Comparison of ENCODE assay signal across 8 cellular contexts in the genomic region with DNA sequence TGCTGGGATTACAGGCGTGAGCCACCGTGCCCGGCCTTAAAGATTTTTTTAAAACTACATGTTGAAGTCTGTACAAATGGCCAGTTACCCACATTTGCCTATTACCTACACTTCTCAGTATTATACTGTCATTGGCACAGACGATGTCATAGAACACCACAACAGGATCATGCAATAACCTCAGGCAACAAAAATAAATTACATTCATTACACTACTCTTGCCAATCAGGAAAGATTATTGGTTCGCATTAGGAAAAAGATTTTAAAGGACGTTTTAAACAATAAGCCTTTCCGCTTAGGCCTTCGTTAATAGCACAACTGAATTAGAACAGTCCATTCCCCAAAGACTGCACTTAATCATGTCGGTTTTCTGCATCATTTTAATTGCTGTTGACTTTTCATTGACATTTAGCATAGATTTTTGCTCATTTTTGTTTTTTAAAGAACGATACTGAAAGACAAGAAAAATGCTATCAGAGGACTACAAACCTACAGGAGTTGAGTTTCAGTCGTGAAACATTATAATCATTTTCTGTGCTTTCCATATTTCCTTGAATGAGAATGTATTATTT. TPM values are rescaled to one million over a fixed set of nuclear protein-coding genes. Genes with fewer than 3 reads are reported as not detected.
A peak's percentile ranks its signal among the peaks of the same experiment; 100 is the strongest.
DNase-seq lines count a peak whose midpoint lies in the region; ATAC-seq, FAIRE-seq and TF ChIP-seq lines count a peak whose summit lies in the region.

No MANE protein-coding gene starts in this region.

- H3K4me3 ChIP-seq in breast epithelium: peak overlapping the region; percentile 85 to 93 (median 91)

- DNase-seq in CD4-positive, alpha-beta T cell: no peak
- peak; percentile 42 for DNase-seq in KG1 (lab: John Stamatoyannopoulos, UW)
- no peak for DNase-seq in breast epithelium (ENCODE audit: low spot score in 2 of 2)
- no peak for DNase-seq in natural killer cell treated with Interleukin-12 subunit alpha and Interleukin-12 subunit beta and Interleukin-15 and Interleukin-18, amount 100 ng/mL, for 72 hours (ENCODE audit: low spot score)
- DNase-seq in occipital lobe (lab: John Stamatoyannopoulos, UW): no peak
- DNase-seq in GM19239 (ENCODE audit: insufficient read length, low spot score): no peak
- no peak for DNase-seq in activated CD4-positive, alpha-beta T cell treated with anti-CD3 and anti-CD28 coated beads for 48 hours
- no peak for DNase-seq in cortex of kidney (lab: John Stamatoyannopoulos, UW)

- peak overlapping the region; percentile 99 for H3K27ac Mint-ChIP-seq in CD4-positive, alpha-beta T cell
- H3K27ac Mint-ChIP-seq in natural killer cell treated with Interleukin-12 subunit alpha and Interleukin-12 subunit beta and Interleukin-15 and Interleukin-18, amount 100 ng/mL, for 72 hours: peak overlapping the region; percentile 89 to 96

- intact Hi-C loops in CD4-positive, alpha-beta T cell (cut with DNase I, micrococcal nuclease): loop anchor here in 1 of 2 experiments (5.0 kb wide), 3 partner anchors 318 to 1948 kb away; a partner anchor contains a TSS
- intact Hi-C loops in breast epithelium (cut with DNase I; ENCODE audit: low total_unique reads): no loop called here

- H3K27me3 ChIP-seq in CD4-positive, alpha-beta T cell (ENCODE audit: control insufficient read depth, insufficient read depth, low read length): no peaks in the 10 kb centered on the region
- H3K27me3 ChIP-seq in breast epithelium: no peaks in the 10 kb centered on the region

- no peaks in the 10 kb centered on the region for H3K4me1 ChIP-seq in breast epithelium

- no peaks in the 10 kb centered on the region for H3K9me3 Mint-ChIP-seq in CD4-positive, alpha-beta T cell
- no peaks in the 10 kb centered on the region for H3K9me3 Mint-ChIP-seq in natural killer cell treated with Interleukin-12 subunit alpha and Interleukin-12 subunit beta and Interleukin-15 and Interleukin-18, amount 100 ng/mL, for 72 hours

- peak overlapping the region; percentile 78 for H3K4me3 Mint-ChIP-seq in CD4-positive, alpha-beta T cell
- H3K4me3 Mint-ChIP-seq in natural killer cell treated with Interleukin-12 subunit alpha and Interleukin-12 subunit beta and Interleukin-15 and Interleukin-18, amount 100 ng/mL, for 72 hours: peak overlapping the region; percentile 96

- peaks cover 65% of the 10 kb centered on the region for H3K4me1 Mint-ChIP-seq in CD4-positive, alpha-beta T cell (ENCODE audit: low read depth)
- peaks cover 30 to 49% of the 10 kb centered on the region in 2 donors for H3K4me1 Mint-ChIP-seq in natural killer cell treated with Interleukin-12 subunit alpha and Interleukin-12 subunit beta and Interleukin-15 and Interleukin-18, amount 100 ng/mL, for 72 hours (ENCODE audit: low read depth in 2 of 2)

- FAIRE-seq in GM19239 (lab: Jason Lieb, UNC): no peak

- H3K36me3 Mint-ChIP-seq in CD4-positive, alpha-beta T cell (ENCODE audit: low read depth): peaks cover 17% of the 10 kb centered on the region
- H3K36me3 Mint-ChIP-seq in natural killer cell treated with Interleukin-12 subunit alpha and Interleukin-12 subunit beta and Interleukin-15 and Interleukin-18, amount 100 ng/mL, for 72 hours: peaks cover 5% of the 10 kb centered on the region

- TF ChIP-seq POLR2A in breast epithelium (IDR thresholded peaks at IDR 0.05): no peak

- no peak for ATAC-seq in CD4-positive, alpha-beta T cell (ENCODE audit: poor library complexity)
- no peak for ATAC-seq in natural killer cell treated with Interleukin-12 subunit alpha and Interleukin-12 subunit beta and Interleukin-15 and Interleukin-18, amount 100 ng/mL, for 72 hours

- CTCF ChIA-PET in CD4-positive, alpha-beta T cell (lab: Charles Lee): no interaction called here

- H3K27me3 Mint-ChIP-seq in CD4-positive, alpha-beta T cell: no peaks in the 10 kb centered on the region
- H3K27me3 Mint-ChIP-seq in natural killer cell treated with Interleukin-12 subunit alpha and Interleukin-12 subunit beta and Interleukin-15 and Interleukin-18, amount 100 ng/mL, for 72 hours: no peaks in the 10 kb centered on the region

- H3K27ac ChIP-seq in CD4-positive, alpha-beta T cell (ENCODE audit: low read depth, low read length): peak overlapping the region; percentile 96
- H3K27ac ChIP-seq in breast epithelium: peak overlapping the region; percentile 75 to 100

- POLR2A ChIA-PET in CD4-positive, alpha-beta T cell (lab: Charles Lee): interaction anchor here (0.7 to 4.4 kb wide), 5 partner anchors 11 to 357 kb away, joined by 3 to 32 read pairs (median 19); a partner anchor contains a TSS

- H3K9me3 ChIP-seq in CD4-positive, alpha-beta T cell (ENCODE audit: control insufficient read depth, low read length): no peaks in the 10 kb centered on the region
- no peaks in the 10 kb centered on the region for H3K9me3 ChIP-seq in breast epithelium

- no peaks in the 10 kb centered on the region for H3K36me3 ChIP-seq in breast epithelium

- TF ChIP-seq CTCF in CD4-positive, alpha-beta T cell (IDR thresholded peaks at IDR 0.05): no peak
- TF ChIP-seq CTCF in breast epithelium (IDR thresholded peaks at IDR 0.05): no peak

RNA-seq across cellular contexts. Expression of a gene that starts 0.9 kb away (rescaled TPM):
- 10 to 100 TPM; 82.0 to 94.8 TPM for total RNA-seq in CD4-positive, alpha-beta T cell
- total RNA-seq in breast epithelium (100 to 1,000 TPM in 2 of 3 donors, 10 to 100 TPM in 1; 93.5 to 189 (median 152) TPM), occipital lobe (353 TPM)
- total RNA-seq in natural killer cell treated with Interleukin-12 subunit alpha and Interleukin-12 subunit beta and Interleukin-15 and Interleukin-18, amount 100 ng/mL, for 72 hours: 10 to 100 TPM; 64.8 to 99.7 TPM
